8 cellular contexts compared by ENCODE assay signal in genomic region chr15:59437473-59437776, GRCh38. TPM values are rescaled to one million over a fixed set of nuclear protein-coding genes. Genes with fewer than 3 reads are reported as not detected.
A peak's percentile ranks its signal among the peaks of the same experiment; 100 is the strongest.
DNase-seq lines count a peak whose midpoint lies in the region; ATAC-seq and TF ChIP-seq lines count a peak whose summit lies in the region.

No MANE protein-coding gene starts in this region.

- H3K27ac ChIP-seq in BLaER1 (no peak overlapping the region), HUES64 (ENCODE audit: low read depth, low read length) (no peak overlapping the region)

- no peak for DNase-seq in chondrocyte (ENCODE audit: low spot score)
- no peak for DNase-seq in natural killer cell treated with Interleukin-12 subunit alpha and Interleukin-12 subunit beta and Interleukin-15 and Interleukin-18, amount 100 ng/mL, for 72 hours (ENCODE audit: low spot score)
- no peak for DNase-seq in RKO (ENCODE audit: low spot score)
- DNase-seq in GM13977 (ENCODE audit: low spot score): no peak

- 4% methylated on average over 13 of the region's 15 CpGs for WGBS in HUES64

- H3K36me3 ChIP-seq in BLaER1 (no peaks in the 10 kb centered on the region), HUES64 (ENCODE audit: insufficient read depth, low read length) (no peaks in the 10 kb centered on the region)

- H3K9me3 ChIP-seq in BLaER1: no peaks in the 10 kb centered on the region
- no peaks in the 10 kb centered on the region for H3K9me3 ChIP-seq in HUES64 (ENCODE audit: insufficient read depth, low read depth, low read length)

- no peaks in the 10 kb centered on the region for H3K36me3 Mint-ChIP-seq in chondrocyte (ENCODE audit: low read depth)
- no peaks in the 10 kb centered on the region for H3K36me3 Mint-ChIP-seq in natural killer cell treated with Interleukin-12 subunit alpha and Interleukin-12 subunit beta and Interleukin-15 and Interleukin-18, amount 100 ng/mL, for 72 hours

- no peaks in the 10 kb centered on the region for H3K9me3 Mint-ChIP-seq in chondrocyte (ENCODE audit: low read depth)
- no peaks in the 10 kb centered on the region for H3K9me3 Mint-ChIP-seq in natural killer cell treated with Interleukin-12 subunit alpha and Interleukin-12 subunit beta and Interleukin-15 and Interleukin-18, amount 100 ng/mL, for 72 hours

- H3K4me1 Mint-ChIP-seq in chondrocyte (ENCODE audit: low read depth): peaks cover 14% of the 10 kb centered on the region
- H3K4me1 Mint-ChIP-seq in natural killer cell treated with Interleukin-12 subunit alpha and Interleukin-12 subunit beta and Interleukin-15 and Interleukin-18, amount 100 ng/mL, for 72 hours (ENCODE audit: low read depth in 2 of 2): peaks cover 11 to 13% of the 10 kb centered on the region in 2 donors

- H3K4me3 Mint-ChIP-seq in chondrocyte (ENCODE audit: unreplicated experiment): peak overlapping the region; percentile 78
- peak overlapping the region; percentile 81 for H3K4me3 Mint-ChIP-seq in natural killer cell treated with Interleukin-12 subunit alpha and Interleukin-12 subunit beta and Interleukin-15 and Interleukin-18, amount 100 ng/mL, for 72 hours

- ATAC-seq in natural killer cell treated with Interleukin-12 subunit alpha and Interleukin-12 subunit beta and Interleukin-15 and Interleukin-18, amount 100 ng/mL, for 72 hours: no peak
- no peak for ATAC-seq in HG03571 (IDR thresholded peaks at IDR 0.05; ENCODE audit: unreplicated experiment)
- ATAC-seq in HG02884 (IDR thresholded peaks at IDR 0.05; ENCODE audit: unreplicated experiment): no peak

- TF ChIP-seq CTCF in chondrocyte (IDR thresholded peaks at IDR 0.05): no peak
- no peak for TF ChIP-seq CTCF in GM13977 (IDR thresholded peaks at IDR 0.05; ENCODE audit: extremely low read depth, insufficient read depth, missing control alignments)

- peaks cover 38% of the 10 kb centered on the region for H3K27me3 Mint-ChIP-seq in chondrocyte (ENCODE audit: low read depth)
- H3K27me3 Mint-ChIP-seq in natural killer cell treated with Interleukin-12 subunit alpha and Interleukin-12 subunit beta and Interleukin-15 and Interleukin-18, amount 100 ng/mL, for 72 hours: peaks cover 36 to 48% of the 10 kb centered on the region in 2 donors

- H3K9ac ChIP-seq in BLaER1 (no peak overlapping the region), HUES64 (ENCODE audit: low read depth, low read length) (no peak overlapping the region)

- in situ Hi-C loops in GM13977 (cut with MboI; ENCODE audit: low pct_unique_long_range_greater_than_20kb, low sequenced_read_pairs, unreplicated experiment): no loop called here

- H4K20me1 ChIP-seq in BLaER1: no peaks in the 10 kb centered on the region

- H3K4me3 ChIP-seq in BLaER1 (peak overlapping the region; percentile 71), HUES64 (ENCODE audit: low read length) (peak overlapping the region; percentile 81)

- H3K4me1 ChIP-seq in BLaER1 (peaks cover 24% of the 10 kb centered on the region), HUES64 (ENCODE audit: insufficient read depth, low read length) (peaks cover 6% of the 10 kb centered on the region; the same call in 1 of the 2 replicates)

- H3K27me3 ChIP-seq in BLaER1 (0 out of 2 replicates have a peak, but pooled peaks cover 3% of the 10 kb centered on the region), HUES64 (ENCODE audit: insufficient read depth, low read length) (peaks cover 80% of the 10 kb centered on the region)

- peak overlapping the region; percentile 39 for H3K27ac Mint-ChIP-seq in chondrocyte (ENCODE audit: unreplicated experiment)
- no peak overlapping the region for H3K27ac Mint-ChIP-seq in natural killer cell treated with Interleukin-12 subunit alpha and Interleukin-12 subunit beta and Interleukin-15 and Interleukin-18, amount 100 ng/mL, for 72 hours

- H3K4me2 ChIP-seq in BLaER1: peak overlapping the region; percentile 96

RNA-seq across cellular contexts. Expression of gene FAM81A, which starts 0.6 kb away (rescaled TPM):
- polyA plus RNA-seq in HUES64 (2013, experiment 1 of 2): 0.90 TPM
- 1.6 TPM for polyA plus RNA-seq in HUES64 (2013, experiment 2 of 2)
- 0.15 to 0.54 TPM in 2 of 3 replicates, not detected in the other for total RNA-seq in chondrocyte
- total RNA-seq in natural killer cell treated with Interleukin-12 subunit alpha and Interleukin-12 subunit beta and Interleukin-15 and Interleukin-18, amount 100 ng/mL, for 72 hours: 1 to 10 TPM in 1 of 2 donors, not detected in 1; 1.2 TPM
